Comparison of ENCODE assay signal across 27 cellular contexts in the genomic region with DNA sequence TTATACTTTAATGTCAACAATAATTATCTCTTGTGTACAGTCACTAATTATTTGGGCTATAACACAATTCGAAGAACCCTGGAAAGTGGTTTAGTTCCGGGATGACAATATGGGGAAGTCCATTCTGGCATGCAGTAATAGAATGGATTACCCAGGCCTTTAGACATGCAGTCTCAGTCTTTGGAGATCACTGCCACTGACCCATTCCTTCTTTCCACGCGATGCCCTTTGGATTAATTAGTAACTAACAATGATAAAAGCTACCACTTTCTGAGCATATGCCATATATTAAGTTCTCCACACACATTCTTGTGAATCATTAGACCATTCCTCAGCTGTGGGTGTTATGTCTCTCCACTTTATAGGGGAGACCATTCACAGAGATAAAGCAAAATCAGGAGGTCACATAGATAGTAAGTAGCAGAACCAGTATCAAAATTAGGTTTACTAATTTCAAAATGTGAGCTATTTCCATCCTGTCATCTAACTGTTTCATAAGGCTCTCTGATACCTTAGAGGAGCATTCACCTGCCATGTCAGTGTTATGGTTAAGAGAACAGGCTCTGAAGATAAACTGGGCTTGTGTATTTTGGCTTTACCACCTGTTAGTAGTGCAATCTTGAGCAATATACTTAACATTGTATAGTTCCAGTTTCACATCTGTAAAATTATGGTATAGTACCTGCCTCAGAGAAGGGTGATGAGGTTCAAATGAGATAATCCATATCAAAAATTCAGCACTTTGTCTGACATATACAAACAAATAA. TPM values are rescaled to one million over a fixed set of nuclear protein-coding genes. Genes with fewer than 3 reads are reported as not detected.
"Had no signal": no experiment of that assay in that cellular context is flagged by ENCODE, and none has a peak within 500 bp of the region (broad histone marks: within the 10 kb centered on the region; RNA-seq: fewer than 3 reads in every experiment).

No MANE protein-coding gene starts in this region.

- H3K27me3 ChIP-seq: ascending aorta, cardiac muscle cell, colonic mucosa, ovary, spleen had no signal

- DNase-seq: activated CD4-positive, alpha-beta T cell treated with anti-CD3 and anti-CD28 coated beads for 48 hours; activated CD4-positive, alpha-beta T cell treated with anti-CD3 and anti-CD28 coated beads, Interleukin-2, amount 50 U/mL, for 48 hours; activated CD8-positive, alpha-beta memory T cell treated with anti-CD3 and anti-CD28 coated beads for 24 hours; activated effector memory CD4-positive, alpha-beta T cell treated with anti-CD3 and anti-CD28 coated beads, Interleukin-2, amount 50 U/mL, for 16 hours; activated naive CD4-positive, alpha-beta T cell treated with anti-CD3 and anti-CD28 coated beads, Interleukin-2, amount 10 ng/mL, durations not matched to agents 7 days and 5 days; activated naive CD8-positive, alpha-beta T cell treated with anti-CD3 and anti-CD28 coated beads, Interleukin-2, amount 10 ng/mL, durations not matched to agents 7 days and 5 days; cerebellar nuclear complex; colonic mucosa; effector CD8-positive, alpha-beta T cell; glutamatergic neuron; kidney; left ventricle myocardium inferior; mammary epithelial cell; naive thymus-derived CD4-positive, alpha-beta T cell; ovary; spleen; stimulated activated naive CD4-positive, alpha-beta T cell treated with Interleukin-2 at 50 U/mL for 16 hours; T-helper 9 cell had no signal

- H3K4me1 ChIP-seq: ascending aorta, colonic mucosa, left ventricle myocardium inferior, prostate gland, spleen had no signal

- H3K9me3 ChIP-seq: ascending aorta, colonic mucosa, ovary, prostate gland, spleen, thoracic aorta had no signal

- H3K27ac ChIP-seq: ascending aorta, cardiac muscle cell, colonic mucosa, epithelial cell of prostate, left ventricle myocardium inferior, ovary, prostate gland, spleen, thoracic aorta, VCaP had no signal

- H3K36me3 ChIP-seq: ascending aorta, cardiac muscle cell, colonic mucosa, ovary, prostate gland, spleen, thoracic aorta had no signal

- H3K4me3 ChIP-seq: ascending aorta, cardiac muscle cell, colonic mucosa, left ventricle myocardium inferior, ovary, prostate gland, spleen, thoracic aorta had no signal

RNA-seq across cellular contexts. Expression of gene KCNJ8, which starts 27.2 kb away (rescaled TPM):
- total RNA-seq: activated naive CD8-positive, alpha-beta T cell treated with anti-CD3 and anti-CD28 coated beads, Interleukin-2, amount 10 ng/mL, durations not matched to agents 7 days and 5 days; dermis microvascular lymphatic vessel endothelial cell; mammary epithelial cell; naive thymus-derived CD4-positive, alpha-beta T cell; T-helper 1 cell treated with Interleukin-12 subunit alpha and Interleukin-12 subunit beta and Interleukin-4 antibody, amounts not matched to agents 30 ng/mL and 1 ng/mL, for 36 hours had no signal
- polyA plus RNA-seq: mammary epithelial cell; naive thymus-derived CD4-positive, alpha-beta T cell; neural cell had no signal
